ENCODE assay signal across 8 cellular contexts in the genomic region with DNA sequence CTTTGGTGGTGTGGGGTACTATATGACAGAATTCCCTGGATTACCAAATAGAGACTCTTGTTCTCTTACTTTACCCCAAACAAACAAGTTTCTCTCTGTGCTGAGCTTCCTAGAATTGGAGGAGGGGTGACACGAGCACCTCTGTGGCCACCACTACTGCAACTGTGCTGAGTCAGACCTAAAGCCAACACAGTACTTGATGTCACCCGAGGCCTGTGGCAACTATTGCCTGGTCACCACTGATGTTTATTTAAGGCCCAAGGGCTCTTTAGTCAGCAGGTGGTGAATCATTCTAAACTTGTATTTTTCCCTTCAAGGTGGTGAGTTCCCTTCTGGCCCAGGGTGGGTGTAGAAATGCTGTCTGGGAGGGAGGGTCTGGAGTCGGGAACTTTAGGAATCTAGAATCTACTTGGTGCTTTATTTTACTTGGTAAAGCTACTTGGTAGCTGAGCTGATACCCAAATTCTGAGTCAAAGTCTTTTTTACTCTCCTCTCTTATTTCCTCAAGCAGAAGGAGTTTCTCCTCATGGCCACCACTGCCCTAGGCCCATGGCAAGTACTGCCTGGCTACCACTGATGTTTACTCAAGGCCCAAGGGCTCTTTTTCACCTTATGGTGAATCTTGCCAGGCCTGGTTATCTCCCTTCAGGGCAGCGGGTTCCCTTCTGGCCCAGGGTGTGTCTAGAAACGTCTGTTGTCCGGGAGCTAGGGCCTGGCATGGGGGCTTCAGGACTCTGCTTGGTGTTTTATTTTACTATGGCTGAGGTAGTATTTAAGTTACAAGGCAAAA. TPM values are rescaled to one million over a fixed set of nuclear protein-coding genes. Genes with fewer than 3 reads are reported as not detected.
DNase-seq lines count a peak whose midpoint lies in the region; ATAC-seq and TF ChIP-seq lines count a peak whose summit lies in the region.

No MANE protein-coding gene starts in this region.

- H3K36me3 ChIP-seq in MG63: peaks cover 30% of the 10 kb centered on the region
- no peaks in the 10 kb centered on the region for H3K36me3 ChIP-seq in effector memory CD4-positive, alpha-beta T cell (ENCODE audit: control insufficient read depth, insufficient read depth, low read length)
- no peaks in the 10 kb centered on the region for H3K36me3 ChIP-seq in HAP-1 (replicated peaks)

- TF ChIP-seq CTCF in retinal pigment epithelial cell (conservative IDR thresholded peaks at IDR 0.05; ENCODE audit: low read depth, low read length): no peak

- peaks cover 28% of the 10 kb centered on the region for H3K9me3 ChIP-seq in MG63
- peaks cover 2% of the 10 kb centered on the region for H3K9me3 ChIP-seq in effector memory CD4-positive, alpha-beta T cell (ENCODE audit: control insufficient read depth, low read length)
- H3K9me3 ChIP-seq in HAP-1: peaks cover 3% of the 10 kb centered on the region; the same call in 1 of the 2 replicates

- H3K4me1 ChIP-seq in effector memory CD4-positive, alpha-beta T cell (ENCODE audit: control insufficient read depth, insufficient read depth, low read length, poor library complexity, severe bottlenecking): no peaks in the 10 kb centered on the region
- H3K4me1 ChIP-seq in HAP-1: peaks cover 9% of the 10 kb centered on the region

- no peak overlapping the region for H3K4me3 ChIP-seq in MG63
- no peak overlapping the region for H3K4me3 ChIP-seq in retinal pigment epithelial cell (ENCODE audit: low read length)
- no peak overlapping the region for H3K4me3 ChIP-seq in effector memory CD4-positive, alpha-beta T cell (ENCODE audit: insufficient read depth, low read depth, low read length, poor library complexity, severe bottlenecking)
- H3K4me3 ChIP-seq in HAP-1: no peak overlapping the region

- H3K27me3 ChIP-seq in MG63: no peaks in the 10 kb centered on the region
- H3K27me3 ChIP-seq in effector memory CD4-positive, alpha-beta T cell (replicated peaks; ENCODE audit: control insufficient read depth, insufficient read depth, low read length, poor library complexity, severe bottlenecking): no peaks in the 10 kb centered on the region
- H3K27me3 ChIP-seq in HAP-1 (ENCODE audit: low read depth): peaks cover 2% of the 10 kb centered on the region; the same call in 1 of the 2 replicates

- ATAC-seq in GM21423 (IDR thresholded peaks at IDR 0.05; ENCODE audit: unreplicated experiment) (peak; percentile 70), HG03139 (IDR thresholded peaks at IDR 0.05; ENCODE audit: unreplicated experiment) (no peak), HG03571 (IDR thresholded peaks at IDR 0.05; ENCODE audit: unreplicated experiment) (no peak)

- DNase-seq in MG63 (peak; percentile 95), epithelial cell of prostate (ENCODE audit: low read depth, low spot score) (peak; percentile 98), retinal pigment epithelial cell (ENCODE audit: low read depth) (peak; percentile 63), HAP-1 (ENCODE audit: low spot score in 2 of 2) (no peak)
- no peak for DNase-seq in effector memory CD4-positive, alpha-beta T cell

- in situ Hi-C loops in HAP-1 (cut with MboI; ENCODE audit: low sequenced_read_pairs): no loop called here

- H3K27ac ChIP-seq in epithelial cell of prostate: peak overlapping the region; percentile 97
- no peak overlapping the region for H3K27ac ChIP-seq in effector memory CD4-positive, alpha-beta T cell (ENCODE audit: insufficient read depth, low read length, poor library complexity, severe bottlenecking)

RNA-seq across cellular contexts. Expression of gene LURAP1L, which starts 9.8 kb away (rescaled TPM):
- total RNA-seq in MG63 (2014; rRNA removed; shearing (Covaris generic); ENCODE audit: low replicate concordance): 67.0 and 69.9 TPM in 2 replicates

Comparison
In these comparisons a context has a peak if more than half of its experiments do, and no peak if none do; other contexts are left out.
1. DNase-seq: peak in MG63 (single experiment), epithelial cell of prostate (single experiment) and retinal pigment epithelial cell (single experiment); none in effector memory CD4-positive, alpha-beta T cell (0 of 3) and HAP-1 (0 of 2).